In the genomic region with DNA sequence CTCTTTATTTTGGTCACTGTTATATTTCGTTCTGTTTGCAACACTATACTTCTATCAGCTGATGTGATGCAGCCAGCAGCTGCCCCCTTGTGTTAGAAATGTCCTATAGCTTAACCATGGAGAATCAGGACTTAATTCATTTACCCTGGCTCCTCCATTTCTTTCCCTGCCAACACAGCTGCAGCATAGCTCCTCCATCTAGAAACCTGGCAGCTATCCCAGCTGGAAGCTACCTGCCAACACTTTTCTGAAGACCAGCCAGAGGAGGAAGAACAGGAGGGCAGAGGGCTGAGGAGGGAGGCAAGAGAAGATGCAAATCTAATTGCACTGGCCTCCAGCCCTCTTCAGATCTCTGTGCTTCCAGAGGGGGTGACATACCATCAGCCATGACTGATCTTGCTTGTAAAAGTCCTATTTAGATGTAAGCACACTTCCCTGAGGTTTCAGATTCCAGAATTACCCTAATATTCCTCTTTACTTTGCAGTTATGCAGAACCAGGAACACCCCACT, we compare ENCODE assay signal across 8 cellular contexts.
DNase-seq lines count a peak whose midpoint lies in the region; ATAC-seq and TF ChIP-seq lines count a peak whose summit lies in the region.

No MANE protein-coding gene starts in this region.

- no peak overlapping the region for H3K27ac Mint-ChIP-seq in stimulated activated naive CD8-positive, alpha-beta T cell treated with anti-CD3 and anti-CD28 coated beads, Interleukin-15, amount 100 ng/mL, for 72 hours

- H3K27ac ChIP-seq in neural cell (ENCODE audit: low read length) = no peak overlapping the region

- no peak overlapping the region for H3K4me3 ChIP-seq in fibroblast of pulmonary artery (replicated peaks; ENCODE audit: low read depth, low read length)
- H3K4me3 ChIP-seq in neural cell (ENCODE audit: low read length) = no peak overlapping the region

- peak; percentile 92 for TF ChIP-seq RAD21 in neural cell (conservative IDR thresholded peaks at IDR 0.05)

- no peak for TF ChIP-seq EP300 in neural cell (conservative IDR thresholded peaks at IDR 0.05; ENCODE audit: poor library complexity, severe bottlenecking)

- no peak for DNase-seq in stimulated activated naive CD8-positive, alpha-beta T cell treated with anti-CD3 and anti-CD28 coated beads, Interleukin-15, amount 100 ng/mL, for 72 hours
- DNase-seq in stimulated activated naive CD8-positive, alpha-beta T cell treated with anti-CD3 and anti-CD28 coated beads, Interleukin-15, Interleukin-2, amounts not matched to agents 100 U/mL and 50 U/mL, for 24 hours = no peak
- peak; percentile 69 for DNase-seq in NCI-H1417 treated with DMSO at 0.1 percent for 48 hours (lab: John Stamatoyannopoulos, UW)
- DNase-seq in SW480 (ENCODE audit: low spot score) = peak; percentile 51
- peak; percentile 93 for DNase-seq in fibroblast of pulmonary artery (ENCODE audit: low read depth)
- DNase-seq in T-helper 9 cell = no peak

- no peaks in the 10 kb centered on the region for H3F3A ChIP-seq in neural cell (ENCODE audit: insufficient read depth, low read length, poor library complexity, severe bottlenecking)

- H3K36me3 ChIP-seq in neural cell (ENCODE audit: insufficient read depth, low read length) = no peaks in the 10 kb centered on the region

- no peak overlapping the region for H3K9ac ChIP-seq in neural cell (ENCODE audit: low read length)

- H2AFZ ChIP-seq in neural cell (ENCODE audit: low read depth, low read length) = no peak overlapping the region

- no peaks in the 10 kb centered on the region for H3K79me2 ChIP-seq in neural cell (replicated peaks; ENCODE audit: insufficient read depth, low read length)

- peak; percentile 58 for ATAC-seq in stimulated activated naive CD8-positive, alpha-beta T cell treated with anti-CD3 and anti-CD28 coated beads, Interleukin-15, amount 100 ng/mL, for 72 hours
- no peak for ATAC-seq in stimulated activated naive CD8-positive, alpha-beta T cell treated with anti-CD3 and anti-CD28 coated beads, Interleukin-15, Interleukin-2, amounts not matched to agents 100 U/mL and 50 U/mL, for 24 hours
- no peak for ATAC-seq in HG03097 (IDR thresholded peaks at IDR 0.05; ENCODE audit: low FRiP score, unreplicated experiment)

- no peaks in the 10 kb centered on the region for H3K9me3 Mint-ChIP-seq in stimulated activated naive CD8-positive, alpha-beta T cell treated with anti-CD3 and anti-CD28 coated beads, Interleukin-15, amount 100 ng/mL, for 72 hours

- no peak overlapping the region for H3K4me3 Mint-ChIP-seq in stimulated activated naive CD8-positive, alpha-beta T cell treated with anti-CD3 and anti-CD28 coated beads, Interleukin-15, amount 100 ng/mL, for 72 hours

- no peaks in the 10 kb centered on the region for H4K20me1 ChIP-seq in neural cell (ENCODE audit: insufficient read depth)

- H3K9me2 ChIP-seq in neural cell (ENCODE audit: insufficient read depth, low read length) = no peaks in the 10 kb centered on the region

- no peaks in the 10 kb centered on the region for H3K4me1 Mint-ChIP-seq in stimulated activated naive CD8-positive, alpha-beta T cell treated with anti-CD3 and anti-CD28 coated beads, Interleukin-15, amount 100 ng/mL, for 72 hours

- H3K27me3 Mint-ChIP-seq in stimulated activated naive CD8-positive, alpha-beta T cell treated with anti-CD3 and anti-CD28 coated beads, Interleukin-15, amount 100 ng/mL, for 72 hours = no peaks in the 10 kb centered on the region

- H3K27me3 ChIP-seq in neural cell (ENCODE audit: insufficient read depth, low read depth, low read length) = no peaks in the 10 kb centered on the region

- TF ChIP-seq CTCF in fibroblast of pulmonary artery (IDR thresholded peaks at IDR 0.05; ENCODE audit: low read length, missing control alignments) (peak; percentile 89), neural cell (IDR thresholded peaks at IDR 0.05; ENCODE audit: poor library complexity, severe bottlenecking) (peak; percentile 84)

- no peaks in the 10 kb centered on the region for H3K9me3 ChIP-seq in neural cell (ENCODE audit: low read length)

- H3K4me2 ChIP-seq in neural cell (ENCODE audit: low read length) = no peak overlapping the region

TF ChIP-seq in neural cell, 6 proteins besides CTCF, POLR2A, EP300 and RAD21:
- TF ChIP-seq SMC3 (conservative IDR thresholded peaks at IDR 0.05; ENCODE audit: poor library complexity) (peak; percentile 95), TAF1 (IDR thresholded peaks at IDR 0.05; ENCODE audit: low read depth) (no peak), EZH2 (IDR thresholded peaks at IDR 0.05; ENCODE audit: borderline replicate concordance, insufficient read depth, low read length, poor library complexity, severe bottlenecking) (no peak)
- TF ChIP-seq, protein P1, sequence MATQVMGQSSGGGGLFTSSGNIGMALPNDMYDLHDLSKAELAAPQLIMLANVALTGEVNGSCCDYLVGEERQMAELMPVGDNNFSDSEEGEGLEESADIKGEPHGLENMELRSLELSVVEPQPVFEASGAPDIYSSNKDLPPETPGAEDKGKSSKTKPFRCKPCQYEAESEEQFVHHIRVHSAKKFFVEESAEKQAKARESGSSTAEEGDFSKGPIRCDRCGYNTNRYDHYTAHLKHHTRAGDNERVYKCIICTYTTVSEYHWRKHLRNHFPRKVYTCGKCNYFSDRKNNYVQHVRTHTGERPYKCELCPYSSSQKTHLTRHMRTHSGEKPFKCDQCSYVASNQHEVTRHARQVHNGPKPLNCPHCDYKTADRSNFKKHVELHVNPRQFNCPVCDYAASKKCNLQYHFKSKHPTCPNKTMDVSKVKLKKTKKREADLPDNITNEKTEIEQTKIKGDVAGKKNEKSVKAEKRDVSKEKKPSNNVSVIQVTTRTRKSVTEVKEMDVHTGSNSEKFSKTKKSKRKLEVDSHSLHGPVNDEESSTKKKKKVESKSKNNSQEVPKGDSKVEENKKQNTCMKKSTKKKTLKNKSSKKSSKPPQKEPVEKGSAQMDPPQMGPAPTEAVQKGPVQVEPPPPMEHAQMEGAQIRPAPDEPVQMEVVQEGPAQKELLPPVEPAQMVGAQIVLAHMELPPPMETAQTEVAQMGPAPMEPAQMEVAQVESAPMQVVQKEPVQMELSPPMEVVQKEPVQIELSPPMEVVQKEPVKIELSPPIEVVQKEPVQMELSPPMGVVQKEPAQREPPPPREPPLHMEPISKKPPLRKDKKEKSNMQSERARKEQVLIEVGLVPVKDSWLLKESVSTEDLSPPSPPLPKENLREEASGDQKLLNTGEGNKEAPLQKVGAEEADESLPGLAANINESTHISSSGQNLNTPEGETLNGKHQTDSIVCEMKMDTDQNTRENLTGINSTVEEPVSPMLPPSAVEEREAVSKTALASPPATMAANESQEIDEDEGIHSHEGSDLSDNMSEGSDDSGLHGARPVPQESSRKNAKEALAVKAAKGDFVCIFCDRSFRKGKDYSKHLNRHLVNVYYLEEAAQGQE (IDR thresholded peaks at IDR 0.05; ENCODE audit: borderline replicate concordance) = no peak

Comparison
In these comparisons a context has a peak if more than half of its experiments do, and no peak if none do; other contexts are left out.
1. DNase-seq: peak in NCI-H1417 treated with DMSO at 0.1 percent for 48 hours (single experiment), SW480 (single experiment) and fibroblast of pulmonary artery (single experiment); none in stimulated activated naive CD8-positive, alpha-beta T cell treated with anti-CD3 and anti-CD28 coated beads, Interleukin-15, amount 100 ng/mL, for 72 hours (0 of 2), stimulated activated naive CD8-positive, alpha-beta T cell treated with anti-CD3 and anti-CD28 coated beads, Interleukin-15, Interleukin-2, amounts not matched to agents 100 U/mL and 50 U/mL, for 24 hours (single experiment) and T-helper 9 cell (single experiment).